9 cellular contexts compared by ENCODE assay signal in genomic region chr3:102163039-102163817, GRCh38.
DNase-seq lines count a peak whose midpoint lies in the region; ATAC-seq and TF ChIP-seq lines count a peak whose summit lies in the region.
"Had no signal": no experiment of that assay in that cellular context is flagged by ENCODE, and none has a peak within 500 bp of the region (broad histone marks: within the 10 kb centered on the region; RNA-seq: fewer than 3 reads in every experiment).

No MANE protein-coding gene starts in this region.

- 0% methylated on average over 1 of the region's 1 CpG for WGBS in SK-N-SH (ENCODE audit: low lambda C conversion rate)

- H3K9ac ChIP-seq in SK-N-SH, result peak overlapping the region; percentile 53

- no peak overlapping the region for H3K4me3 ChIP-seq in SK-N-SH (ENCODE audit: low read depth in 2 of 2, low read length in 1 of 2)

- no peaks in the 10 kb centered on the region for H3K27me3 ChIP-seq in SK-N-SH (ENCODE audit: insufficient read depth)

- peak overlapping the region; percentile 84 for H3K27ac Mint-ChIP-seq in HFFc6
- peak overlapping the region; percentile 13 for H3K27ac Mint-ChIP-seq in stimulated activated memory B cell treated with anti-CD40 and anti-IgM and Interleukin-4, amounts not matched to agents 10 μg/mL and 1 μg/mL and 100 μg/mL, for 72 hours

- POLR2A ChIA-PET in SK-N-SH (lab: Yijun Ruan, JAX), result no interaction called here

- no peaks in the 10 kb centered on the region for H3K36me3 Mint-ChIP-seq in HFFc6 (ENCODE audit: low read depth)
- H3K36me3 Mint-ChIP-seq in stimulated activated memory B cell treated with anti-CD40 and anti-IgM and Interleukin-4, amounts not matched to agents 10 μg/mL and 1 μg/mL and 100 μg/mL, for 72 hours, result no peaks in the 10 kb centered on the region

- H3K36me3 ChIP-seq in SK-N-SH (replicated peaks in 1 of 2; ENCODE audit: control insufficient read depth in 1 of 2, insufficient read depth in 2 of 2, low read length in 1 of 2), result no peaks in the 10 kb centered on the region

- H3K9me3 ChIP-seq in SK-N-SH, result no peaks in the 10 kb centered on the region

- H3K9me2 ChIP-seq in SK-N-SH, result no peaks in the 10 kb centered on the region

- DNase-seq in HFFc6 (peak; percentile 74), SK-N-SH (peak; percentile 42), glomerular visceral epithelial cell (ENCODE audit: extremely low spot score) (peak; percentile 83), left colon (no peak)
- no peak for DNase-seq in activated CD8-positive, alpha-beta memory T cell treated with anti-CD3 and anti-CD28 coated beads, Interleukin-2, amount 50 U/mL, for 48 hours
- DNase-seq: hippocampal formation had no signal

- no peak for TF ChIP-seq RAD21 in SK-N-SH (IDR thresholded peaks at IDR 0.05; ENCODE audit: low read length)

- H3K27me3 Mint-ChIP-seq in HFFc6 (ENCODE audit: insufficient read depth), result no peaks in the 10 kb centered on the region
- H3K27me3 Mint-ChIP-seq in stimulated activated memory B cell treated with anti-CD40 and anti-IgM and Interleukin-4, amounts not matched to agents 10 μg/mL and 1 μg/mL and 100 μg/mL, for 72 hours, result no peaks in the 10 kb centered on the region

- peaks cover 45% of the 10 kb centered on the region for H3K4me1 Mint-ChIP-seq in HFFc6 (ENCODE audit: low read depth)
- peaks cover 11% of the 10 kb centered on the region for H3K4me1 Mint-ChIP-seq in stimulated activated memory B cell treated with anti-CD40 and anti-IgM and Interleukin-4, amounts not matched to agents 10 μg/mL and 1 μg/mL and 100 μg/mL, for 72 hours

- peak overlapping the region; percentile 62 to 86 for H3K27ac ChIP-seq in SK-N-SH (ENCODE audit: low read depth in 2 of 2, low read length in 1 of 2)

- H3K4me2 ChIP-seq in SK-N-SH, result peak overlapping the region; percentile 35; the same call in 1 of the 2 replicates

- intact Hi-C loops in left colon (cut with DNase I, micrococcal nuclease), result no loop called here

- TF ChIP-seq CTCF in HFFc6 (IDR thresholded peaks at IDR 0.05) (no peak), SK-N-SH (IDR thresholded peaks at IDR 0.05) (no peak)

- no peak overlapping the region for H2AFZ ChIP-seq in SK-N-SH (ENCODE audit: low read depth)

- H3K79me2 ChIP-seq in SK-N-SH (ENCODE audit: insufficient read depth), result no peaks in the 10 kb centered on the region

- no peaks in the 10 kb centered on the region for H3K9me3 Mint-ChIP-seq in HFFc6
- H3K9me3 Mint-ChIP-seq in stimulated activated memory B cell treated with anti-CD40 and anti-IgM and Interleukin-4, amounts not matched to agents 10 μg/mL and 1 μg/mL and 100 μg/mL, for 72 hours, result peaks cover under 1% of the 10 kb centered on the region

- ATAC-seq in stimulated activated memory B cell treated with anti-CD40 and anti-IgM and Interleukin-4, amounts not matched to agents 10 μg/mL and 1 μg/mL and 100 μg/mL, for 72 hours, result no peak
- ATAC-seq in GM21515 (IDR thresholded peaks at IDR 0.05; ENCODE audit: unreplicated experiment), result no peak
- ATAC-seq in left colon, result no peak
- no peak for ATAC-seq in HG03139 (IDR thresholded peaks at IDR 0.05; ENCODE audit: unreplicated experiment)

- CTCF ChIA-PET in SK-N-SH (lab: Yijun Ruan, JAX), result interaction anchor here (1.1 to 1.3 kb wide), 3 partner anchors 13 to 19 kb away, joined by 3 to 4 read pairs (median 3); no protein-coding TSS in a partner anchor

- H3F3A ChIP-seq in SK-N-SH (replicated peaks; ENCODE audit: insufficient read depth), result peaks cover 35% of the 10 kb centered on the region

- peaks cover 15 to 20% of the 10 kb centered on the region in 2 experiments for H3K4me1 ChIP-seq in SK-N-SH (ENCODE audit: control insufficient read depth in 1 of 2, insufficient read depth in 2 of 2, low read depth in 1 of 2, low read length in 1 of 2)

- no peak overlapping the region for H3K4me3 Mint-ChIP-seq in HFFc6
- H3K4me3 Mint-ChIP-seq in stimulated activated memory B cell treated with anti-CD40 and anti-IgM and Interleukin-4, amounts not matched to agents 10 μg/mL and 1 μg/mL and 100 μg/mL, for 72 hours, result no peak overlapping the region

- peak; percentile 27 to 88; a peak in 3 of 4 replicates for TF ChIP-seq EP300 in SK-N-SH (IDR thresholded peaks at IDR 0.05; ENCODE audit: borderline replicate concordance in 1 of 2, low read depth in 1 of 2, low read length in 1 of 2)

- H4K20me1 ChIP-seq in SK-N-SH (ENCODE audit: insufficient read depth), result no peaks in the 10 kb centered on the region

TF ChIP-seq in SK-N-SH, 30 proteins besides CTCF, POLR2A, EP300 and RAD21 (continues in another document):
- TF ChIP-seq, protein P1, sequence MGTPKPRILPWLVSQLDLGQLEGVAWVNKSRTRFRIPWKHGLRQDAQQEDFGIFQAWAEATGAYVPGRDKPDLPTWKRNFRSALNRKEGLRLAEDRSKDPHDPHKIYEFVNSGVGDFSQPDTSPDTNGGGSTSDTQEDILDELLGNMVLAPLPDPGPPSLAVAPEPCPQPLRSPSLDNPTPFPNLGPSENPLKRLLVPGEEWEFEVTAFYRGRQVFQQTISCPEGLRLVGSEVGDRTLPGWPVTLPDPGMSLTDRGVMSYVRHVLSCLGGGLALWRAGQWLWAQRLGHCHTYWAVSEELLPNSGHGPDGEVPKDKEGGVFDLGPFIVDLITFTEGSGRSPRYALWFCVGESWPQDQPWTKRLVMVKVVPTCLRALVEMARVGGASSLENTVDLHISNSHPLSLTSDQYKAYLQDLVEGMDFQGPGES (IDR thresholded peaks at IDR 0.05; ENCODE audit: low read depth, low read length), result no peak
- TF ChIP-seq FOSL2 (IDR thresholded peaks at IDR 0.05; ENCODE audit: borderline replicate concordance, low read depth) (peak; percentile 81; the same call in 1 of the 2 replicates), YY1 (IDR thresholded peaks at IDR 0.05; ENCODE audit: low read depth) (no peak), TEAD4 (IDR thresholded peaks at IDR 0.05; ENCODE audit: borderline replicate concordance, insufficient read depth) (peak; percentile 95), POLR2AphosphoS5 (IDR thresholded peaks at IDR 0.05; ENCODE audit: low read depth, low read length) (peak; percentile 84; the same call in 1 of the 2 replicates), TCF12 (IDR thresholded peaks at IDR 0.05) (peak; percentile 95), SMC3 (IDR thresholded peaks at IDR 0.05; ENCODE audit: low read depth, low read length) (no peak), RXRA (IDR thresholded peaks at IDR 0.05; ENCODE audit: borderline replicate concordance, low read depth) (peak; percentile 83), SIN3A (IDR thresholded peaks at IDR 0.05; ENCODE audit: borderline replicate concordance, low read depth, low read length) (peak; percentile 65; the same call in 1 of the 2 replicates), NFIC (IDR thresholded peaks at IDR 0.05; ENCODE audit: borderline replicate concordance) (peak; percentile 96), JUND (IDR thresholded peaks at IDR 0.05) (peak; percentile 95), RCOR1 (IDR thresholded peaks at IDR 0.05; ENCODE audit: low read length) (no peak), EZH2phosphoT487 (IDR thresholded peaks at IDR 0.05; ENCODE audit: borderline replicate concordance, low read depth) (no peak), MAX (IDR thresholded peaks at IDR 0.05; ENCODE audit: low read depth) (no peak), NRF1 (IDR thresholded peaks at IDR 0.05; ENCODE audit: low read depth, low read length) (no peak), MXI1 (IDR thresholded peaks at IDR 0.05; ENCODE audit: low read depth, low read length) (no peak)
- TF ChIP-seq, protein P2, sequence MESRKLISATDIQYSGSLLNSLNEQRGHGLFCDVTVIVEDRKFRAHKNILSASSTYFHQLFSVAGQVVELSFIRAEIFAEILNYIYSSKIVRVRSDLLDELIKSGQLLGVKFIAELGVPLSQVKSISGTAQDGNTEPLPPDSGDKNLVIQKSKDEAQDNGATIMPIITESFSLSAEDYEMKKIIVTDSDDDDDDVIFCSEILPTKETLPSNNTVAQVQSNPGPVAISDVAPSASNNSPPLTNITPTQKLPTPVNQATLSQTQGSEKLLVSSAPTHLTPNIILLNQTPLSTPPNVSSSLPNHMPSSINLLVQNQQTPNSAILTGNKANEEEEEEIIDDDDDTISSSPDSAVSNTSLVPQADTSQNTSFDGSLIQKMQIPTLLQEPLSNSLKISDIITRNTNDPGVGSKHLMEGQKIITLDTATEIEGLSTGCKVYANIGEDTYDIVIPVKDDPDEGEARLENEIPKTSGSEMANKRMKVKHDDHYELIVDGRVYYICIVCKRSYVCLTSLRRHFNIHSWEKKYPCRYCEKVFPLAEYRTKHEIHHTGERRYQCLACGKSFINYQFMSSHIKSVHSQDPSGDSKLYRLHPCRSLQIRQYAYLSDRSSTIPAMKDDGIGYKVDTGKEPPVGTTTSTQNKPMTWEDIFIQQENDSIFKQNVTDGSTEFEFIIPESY (IDR thresholded peaks at IDR 0.05; ENCODE audit: borderline replicate concordance, low read depth), result peak; percentile 81; the same call in 1 of the 2 replicates
- TF ChIP-seq, protein P3, sequence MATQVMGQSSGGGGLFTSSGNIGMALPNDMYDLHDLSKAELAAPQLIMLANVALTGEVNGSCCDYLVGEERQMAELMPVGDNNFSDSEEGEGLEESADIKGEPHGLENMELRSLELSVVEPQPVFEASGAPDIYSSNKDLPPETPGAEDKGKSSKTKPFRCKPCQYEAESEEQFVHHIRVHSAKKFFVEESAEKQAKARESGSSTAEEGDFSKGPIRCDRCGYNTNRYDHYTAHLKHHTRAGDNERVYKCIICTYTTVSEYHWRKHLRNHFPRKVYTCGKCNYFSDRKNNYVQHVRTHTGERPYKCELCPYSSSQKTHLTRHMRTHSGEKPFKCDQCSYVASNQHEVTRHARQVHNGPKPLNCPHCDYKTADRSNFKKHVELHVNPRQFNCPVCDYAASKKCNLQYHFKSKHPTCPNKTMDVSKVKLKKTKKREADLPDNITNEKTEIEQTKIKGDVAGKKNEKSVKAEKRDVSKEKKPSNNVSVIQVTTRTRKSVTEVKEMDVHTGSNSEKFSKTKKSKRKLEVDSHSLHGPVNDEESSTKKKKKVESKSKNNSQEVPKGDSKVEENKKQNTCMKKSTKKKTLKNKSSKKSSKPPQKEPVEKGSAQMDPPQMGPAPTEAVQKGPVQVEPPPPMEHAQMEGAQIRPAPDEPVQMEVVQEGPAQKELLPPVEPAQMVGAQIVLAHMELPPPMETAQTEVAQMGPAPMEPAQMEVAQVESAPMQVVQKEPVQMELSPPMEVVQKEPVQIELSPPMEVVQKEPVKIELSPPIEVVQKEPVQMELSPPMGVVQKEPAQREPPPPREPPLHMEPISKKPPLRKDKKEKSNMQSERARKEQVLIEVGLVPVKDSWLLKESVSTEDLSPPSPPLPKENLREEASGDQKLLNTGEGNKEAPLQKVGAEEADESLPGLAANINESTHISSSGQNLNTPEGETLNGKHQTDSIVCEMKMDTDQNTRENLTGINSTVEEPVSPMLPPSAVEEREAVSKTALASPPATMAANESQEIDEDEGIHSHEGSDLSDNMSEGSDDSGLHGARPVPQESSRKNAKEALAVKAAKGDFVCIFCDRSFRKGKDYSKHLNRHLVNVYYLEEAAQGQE (IDR thresholded peaks at IDR 0.05; ENCODE audit: low read depth, low read length), result no peak

Comparison
In these comparisons a context has a peak if more than half of its experiments do, and no peak if none do; other contexts are left out.
1. DNase-seq: peak in HFFc6 (single experiment), SK-N-SH (single experiment) and glomerular visceral epithelial cell (single experiment); none in left colon (0 of 2) and activated CD8-positive, alpha-beta memory T cell treated with anti-CD3 and anti-CD28 coated beads, Interleukin-2, amount 50 U/mL, for 48 hours (single experiment).